In the genomic region with DNA sequence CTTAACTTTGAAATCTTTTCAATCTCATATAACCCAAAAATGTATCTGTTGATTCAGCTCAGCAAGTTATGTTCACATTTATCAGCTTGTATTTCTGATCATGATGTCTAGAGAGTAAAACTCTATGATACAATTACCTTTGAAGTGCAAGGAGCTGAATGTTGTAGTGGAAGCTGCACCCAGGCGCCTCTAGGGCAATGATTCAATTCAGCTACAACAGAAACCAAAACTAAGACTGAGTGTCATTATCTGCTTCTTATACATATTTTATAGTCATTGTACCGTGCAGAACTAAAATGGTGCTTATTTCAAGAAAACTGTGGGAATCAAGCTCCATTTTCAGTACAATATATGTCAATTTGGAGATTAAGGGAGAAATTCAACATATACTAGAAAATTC, we compare ENCODE assay signal across 21 cellular contexts.
"Had no signal": no experiment of that assay in that cellular context is flagged by ENCODE, and none has a peak within 500 bp of the region (broad histone marks: within the 10 kb centered on the region; RNA-seq: fewer than 3 reads in every experiment).

No MANE protein-coding gene starts in this region.

- ATAC-seq: activated CD4-positive, CD25-positive, alpha-beta regulatory T cell treated with anti-CD3 and anti-CD28 coated beads, Interleukin-2, amount 50 U/mL, for 24 hours; activated CD8-positive, alpha-beta T cell treated with anti-CD3 and anti-CD28 coated beads, Interleukin-2, amount 10 ng/mL, durations not matched to agents 7 days and 5 days; PC-3 had no signal

- H3K36me3 Mint-ChIP-seq: activated naive CD4-positive, alpha-beta T cell treated with anti-CD3 and anti-CD28 coated beads, Interleukin-2, amount 50 U/mL, for 24 hours had no signal

- FAIRE-seq: RCC 7860 had no signal

- H3K4me3 Mint-ChIP-seq: activated CD8-positive, alpha-beta T cell treated with anti-CD3 and anti-CD28 coated beads, Interleukin-2, amount 10 ng/mL, durations not matched to agents 7 days and 5 days; activated naive CD4-positive, alpha-beta T cell treated with anti-CD3 and anti-CD28 coated beads, Interleukin-2, amount 50 U/mL, for 24 hours; activated T-cell treated with anti-CD3 and anti-CD28 coated beads, Interleukin-2, amount 50 U/mL, for 24 hours; activated T-helper 1 cell treated with anti-CD3 and anti-CD28 coated beads, Interleukin-12 subunit alpha, Interleukin-12 subunit beta, Interleukin-2, Interleukin-4 antibody, amounts not matched to agents 30 ng/mL and 10 ng/mL and 1 ng/mL, durations not matched to agents 14 hours and 24 hours and 36 hours; central memory CD8-positive, alpha-beta T cell had no signal

- H3K27me3 Mint-ChIP-seq: activated T-cell treated with anti-CD3 and anti-CD28 coated beads, Interleukin-2, amount 50 U/mL, for 24 hours; central memory CD8-positive, alpha-beta T cell had no signal

- H3K4me1 Mint-ChIP-seq: activated naive CD4-positive, alpha-beta T cell treated with anti-CD3 and anti-CD28 coated beads, Interleukin-2, amount 50 U/mL, for 24 hours; central memory CD8-positive, alpha-beta T cell had no signal

- DNase-seq: activated CD4-positive, alpha-beta T cell treated with anti-CD3 and anti-CD28 coated beads for 4 hours; activated CD8-positive, alpha-beta T cell treated with anti-CD3 and anti-CD28 coated beads, Interleukin-2, amount 10 ng/mL, durations not matched to agents 7 days and 5 days; activated effector memory CD4-positive, alpha-beta T cell treated with Interleukin-2 at 50 U/mL for 16 hours; activated naive CD4-positive, alpha-beta T cell; activated T-cell treated with anti-CD3 and anti-CD28 coated beads, Interleukin-2, amount 50 U/mL, for 24 hours; aorta; NCI-H1048; NCI-H1930; NCI-H2171; NCI-H2227 treated with DMSO at 0.1 percent for 48 hours; NCI-H526 treated with DMSO at 0.1 percent for 48 hours; NCI-H82; NK-92 treated with Interleukin-12 subunit alpha and Interleukin-12 subunit beta, amount 100 ng/mL, for 24 hours; PC-3; SHP77 treated with DMSO at 0.1 percent for 48 hours; T-helper 1 cell had no signal

- H3K9me3 Mint-ChIP-seq: activated naive CD4-positive, alpha-beta T cell treated with anti-CD3 and anti-CD28 coated beads, Interleukin-2, amount 50 U/mL, for 24 hours; activated T-cell treated with anti-CD3 and anti-CD28 coated beads, Interleukin-2, amount 50 U/mL, for 24 hours; activated T-helper 1 cell treated with anti-CD3 and anti-CD28 coated beads, Interleukin-12 subunit alpha, Interleukin-12 subunit beta, Interleukin-2, Interleukin-4 antibody, amounts not matched to agents 30 ng/mL and 10 ng/mL and 1 ng/mL, durations not matched to agents 14 hours and 24 hours and 36 hours; central memory CD8-positive, alpha-beta T cell had no signal

- H3K27ac Mint-ChIP-seq: activated CD8-positive, alpha-beta T cell treated with anti-CD3 and anti-CD28 coated beads, Interleukin-2, amount 10 ng/mL, durations not matched to agents 7 days and 5 days; activated naive CD4-positive, alpha-beta T cell treated with anti-CD3 and anti-CD28 coated beads, Interleukin-2, amount 50 U/mL, for 24 hours; activated T-cell treated with anti-CD3 and anti-CD28 coated beads, Interleukin-2, amount 50 U/mL, for 24 hours; activated T-helper 1 cell treated with anti-CD3 and anti-CD28 coated beads, Interleukin-12 subunit alpha, Interleukin-12 subunit beta, Interleukin-2, Interleukin-4 antibody, amounts not matched to agents 30 ng/mL and 10 ng/mL and 1 ng/mL, durations not matched to agents 14 hours and 24 hours and 36 hours had no signal
